Comparison of ENCODE assay signal across 3 cellular contexts in genomic region chr2:197695206-197695605, GRCh38. TPM values are rescaled to one million over a fixed set of nuclear protein-coding genes. Genes with fewer than 3 reads are reported as not detected.
"Had no signal": no experiment of that assay in that cellular context is flagged by ENCODE, and none has a peak within 500 bp of the region (broad histone marks: within the 10 kb centered on the region; RNA-seq: fewer than 3 reads in every experiment).

No MANE protein-coding gene starts in this region.

RNA-seq across cellular contexts. Expression of gene MARS2, which starts 10.0 kb away (rescaled TPM):
- polyA plus RNA-seq: smooth muscle cell had no signal

RNA-seq across cellular contexts. Expression of gene RFTN2, which starts 19.8 kb away (rescaled TPM):
- total RNA-seq: natural killer cell; natural killer cell treated with Interleukin-12 subunit alpha and Interleukin-12 subunit beta and Interleukin-15 and Interleukin-18, amount 100 ng/mL, for 72 hours had no signal
